ENCODE assay signal across 7 cellular contexts in genomic region chr9:128072144-128073021, GRCh38. TPM values are rescaled to one million over a fixed set of nuclear protein-coding genes. Genes with fewer than 3 reads are reported as not detected.
DNase-seq lines count a peak whose midpoint lies in the region; ATAC-seq and TF ChIP-seq lines count a peak whose summit lies in the region.

No MANE protein-coding gene starts in this region.

- no peak for TF ChIP-seq POLR2A in esophagus muscularis mucosa (IDR thresholded peaks at IDR 0.05; ENCODE audit: low read depth)

- H3K27me3 Mint-ChIP-seq in naive B cell = no peaks in the 10 kb centered on the region

- peak overlapping the region; percentile 97 to 99 (median 98) for H3K27ac ChIP-seq in esophagus muscularis mucosa (replicated peaks in 1 of 4)

- 8% methylated on average over 5 of the region's 5 CpGs for WGBS in esophagus muscularis mucosa

- intact Hi-C loops in esophagus muscularis mucosa (cut with DNase I) = no loop called here

- peak; percentile 34 for ATAC-seq in GM18868 (IDR thresholded peaks at IDR 0.05; ENCODE audit: unreplicated experiment)
- peak; percentile 4 to 15 for ATAC-seq in naive B cell (ENCODE audit: low read depth in 2 of 2)
- ATAC-seq in HG03354 (IDR thresholded peaks at IDR 0.05; ENCODE audit: poor library complexity, severe bottlenecking, unreplicated experiment) = no peak

- H3K4me3 Mint-ChIP-seq in naive B cell = peak overlapping the region; percentile 69 to 89 (median 84)

- no peaks in the 10 kb centered on the region for H3K9me3 Mint-ChIP-seq in naive B cell

- H3K4me1 ChIP-seq in esophagus muscularis mucosa = peaks cover 51 to 78% (median 70%) of the 10 kb centered on the region in 4 donors

- no peaks in the 10 kb centered on the region for H3K9me3 ChIP-seq in esophagus muscularis mucosa

- H3K36me3 Mint-ChIP-seq in naive B cell = no peaks in the 10 kb centered on the region

- H3K4me1 Mint-ChIP-seq in naive B cell = peaks cover 31 to 69% (median 45%) of the 10 kb centered on the region in 3 donors

- H3K27ac Mint-ChIP-seq in naive B cell = peak overlapping the region; percentile 88 to 97 (median 92)

- TF ChIP-seq EP300 in esophagus muscularis mucosa (IDR thresholded peaks at IDR 0.05) = no peak

- TF ChIP-seq CTCF in esophagus muscularis mucosa (IDR thresholded peaks at IDR 0.05) = no peak

- no peaks in the 10 kb centered on the region for H3K27me3 ChIP-seq in esophagus muscularis mucosa

- peak overlapping the region in 1 of 4 donors; percentile 19 for H3K4me3 ChIP-seq in esophagus muscularis mucosa

- DNase-seq in NCI-H748 (lab: John Stamatoyannopoulos, UW; ENCODE audit: unreplicated experiment) (peak; percentile 68), activated T-cell treated with anti-CD3 and anti-CD28 coated beads for 4 hours (peak; percentile 43), esophagus muscularis mucosa (ENCODE audit: extremely low spot score) (peak; percentile 97), naive B cell (peak; percentile 71), superior temporal gyrus (ENCODE audit: extremely low spot score) (peak; percentile 83)

- no peaks in the 10 kb centered on the region for H3K36me3 ChIP-seq in esophagus muscularis mucosa

RNA-seq across cellular contexts. Expression of gene SLC25A25, which starts 4.4 kb away (rescaled TPM):
- total RNA-seq in esophagus muscularis mucosa = 100 to 1,000 TPM in 1 of 4 donors, 10 to 100 TPM in 3; 14.5 to 140 (median 21.3) TPM
- 10 to 100 TPM in 1 of 6 donors, 1 to 10 TPM in 5; 1.6 to 15.8 (median 9.0) TPM for polyA plus RNA-seq in naive B cell (ENCODE audit: low read depth in 6 of 6)

RNA-seq across cellular contexts. Expression of gene NAIF1, which starts 5.3 kb away (rescaled TPM):
- 10 to 100 TPM in 2 of 4 donors, 1 to 10 TPM in 2; 5.4 to 12.0 (median 9.7) TPM for total RNA-seq in esophagus muscularis mucosa
- polyA plus RNA-seq in naive B cell (ENCODE audit: low read depth in 6 of 6) = 10 to 100 TPM in 4 of 6 donors, 1 to 10 TPM in 2; 7.2 to 21.6 (median 12.3) TPM

RNA-seq across cellular contexts. Expression of gene PTGES2, which starts 55.1 kb away (rescaled TPM):
- 10 to 100 TPM; 58.0 to 72.7 (median 60.5) TPM for total RNA-seq in esophagus muscularis mucosa
- 10 to 100 TPM; 31.1 to 63.8 (median 40.8) TPM for polyA plus RNA-seq in naive B cell (ENCODE audit: low read depth in 6 of 6)

Comparison
In these comparisons a context has a peak if more than half of its experiments do, and no peak if none do; other contexts are left out.
1. DNase-seq: peak in every context shown above with its lines; median percentile 97 in esophagus muscularis mucosa; 83 in superior temporal gyrus; 71 in naive B cell; 68 in NCI-H748; 43 in activated T-cell treated with anti-CD3 and anti-CD28 coated beads for 4 hours.